Comparison of ENCODE assay signal across 1 cellular context in the genomic region with DNA sequence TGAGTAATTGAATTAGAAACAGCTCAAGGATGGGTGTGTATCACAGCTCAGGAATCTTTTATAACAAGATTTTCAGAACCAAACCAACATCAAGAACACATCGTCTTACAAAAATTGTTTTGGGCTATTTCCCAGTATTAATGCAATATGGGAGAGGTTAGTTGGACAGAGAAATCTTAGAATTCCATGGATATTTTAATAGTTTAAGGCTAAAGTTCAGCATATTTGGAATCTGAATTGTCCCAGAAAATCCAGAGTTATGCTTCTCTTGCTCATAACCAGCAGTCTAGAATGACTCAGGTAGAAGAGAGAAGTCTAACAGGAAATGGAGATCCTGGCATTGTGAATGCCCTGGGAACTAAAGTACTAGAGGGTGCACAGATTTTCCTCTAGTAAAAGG.
TF ChIP-seq lines count a peak whose summit lies in the region.

No MANE protein-coding gene starts in this region.

TF ChIP-seq in K562, 482 proteins besides CTCF, POLR2A, EP300 and RAD21 (continued from another document):
- TF ChIP-seq, protein P1, sequence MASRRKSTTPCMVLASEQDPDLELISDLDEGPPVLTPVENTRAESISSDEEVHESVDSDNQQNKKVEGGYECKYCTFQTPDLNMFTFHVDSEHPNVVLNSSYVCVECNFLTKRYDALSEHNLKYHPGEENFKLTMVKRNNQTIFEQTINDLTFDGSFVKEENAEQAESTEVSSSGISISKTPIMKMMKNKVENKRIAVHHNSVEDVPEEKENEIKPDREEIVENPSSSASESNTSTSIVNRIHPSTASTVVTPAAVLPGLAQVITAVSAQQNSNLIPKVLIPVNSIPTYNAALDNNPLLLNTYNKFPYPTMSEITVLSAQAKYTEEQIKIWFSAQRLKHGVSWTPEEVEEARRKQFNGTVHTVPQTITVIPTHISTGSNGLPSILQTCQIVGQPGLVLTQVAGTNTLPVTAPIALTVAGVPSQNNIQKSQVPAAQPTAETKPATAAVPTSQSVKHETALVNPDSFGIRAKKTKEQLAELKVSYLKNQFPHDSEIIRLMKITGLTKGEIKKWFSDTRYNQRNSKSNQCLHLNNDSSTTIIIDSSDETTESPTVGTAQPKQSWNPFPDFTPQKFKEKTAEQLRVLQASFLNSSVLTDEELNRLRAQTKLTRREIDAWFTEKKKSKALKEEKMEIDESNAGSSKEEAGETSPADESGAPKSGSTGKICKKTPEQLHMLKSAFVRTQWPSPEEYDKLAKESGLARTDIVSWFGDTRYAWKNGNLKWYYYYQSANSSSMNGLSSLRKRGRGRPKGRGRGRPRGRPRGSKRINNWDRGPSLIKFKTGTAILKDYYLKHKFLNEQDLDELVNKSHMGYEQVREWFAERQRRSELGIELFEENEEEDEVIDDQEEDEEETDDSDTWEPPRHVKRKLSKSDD (conservative IDR thresholded peaks at IDR 0.05; ENCODE audit: low read length) = no peak
- TF ChIP-seq THRAP3 (IDR thresholded peaks at IDR 0.05; ENCODE audit: borderline replicate concordance) (no peak), PTBP1 (IDR thresholded peaks at IDR 0.05; ENCODE audit: low read depth, low read length) (no peak)
- TF ChIP-seq, protein P2, sequence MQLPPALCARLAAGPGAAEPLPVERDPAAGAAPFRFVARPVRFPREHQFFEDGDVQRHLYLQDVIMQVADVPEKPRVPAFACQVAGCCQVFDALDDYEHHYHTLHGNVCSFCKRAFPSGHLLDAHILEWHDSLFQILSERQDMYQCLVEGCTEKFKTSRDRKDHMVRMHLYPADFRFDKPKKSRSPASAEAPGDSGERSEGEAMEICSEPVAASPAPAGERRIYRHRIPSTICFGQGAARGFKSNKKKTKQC (CRISPR knock-in tag; IDR thresholded peaks at IDR 0.05) = no peak
- TF ChIP-seq, protein P3, sequence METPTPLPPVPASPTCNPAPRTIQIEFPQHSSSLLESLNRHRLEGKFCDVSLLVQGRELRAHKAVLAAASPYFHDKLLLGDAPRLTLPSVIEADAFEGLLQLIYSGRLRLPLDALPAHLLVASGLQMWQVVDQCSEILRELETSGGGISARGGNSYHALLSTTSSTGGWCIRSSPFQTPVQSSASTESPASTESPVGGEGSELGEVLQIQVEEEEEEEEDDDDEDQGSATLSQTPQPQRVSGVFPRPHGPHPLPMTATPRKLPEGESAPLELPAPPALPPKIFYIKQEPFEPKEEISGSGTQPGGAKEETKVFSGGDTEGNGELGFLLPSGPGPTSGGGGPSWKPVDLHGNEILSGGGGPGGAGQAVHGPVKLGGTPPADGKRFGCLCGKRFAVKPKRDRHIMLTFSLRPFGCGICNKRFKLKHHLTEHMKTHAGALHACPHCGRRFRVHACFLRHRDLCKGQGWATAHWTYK (CRISPR knock-in tag; IDR thresholded peaks at IDR 0.05) = no peak
- TF ChIP-seq, protein P4, sequence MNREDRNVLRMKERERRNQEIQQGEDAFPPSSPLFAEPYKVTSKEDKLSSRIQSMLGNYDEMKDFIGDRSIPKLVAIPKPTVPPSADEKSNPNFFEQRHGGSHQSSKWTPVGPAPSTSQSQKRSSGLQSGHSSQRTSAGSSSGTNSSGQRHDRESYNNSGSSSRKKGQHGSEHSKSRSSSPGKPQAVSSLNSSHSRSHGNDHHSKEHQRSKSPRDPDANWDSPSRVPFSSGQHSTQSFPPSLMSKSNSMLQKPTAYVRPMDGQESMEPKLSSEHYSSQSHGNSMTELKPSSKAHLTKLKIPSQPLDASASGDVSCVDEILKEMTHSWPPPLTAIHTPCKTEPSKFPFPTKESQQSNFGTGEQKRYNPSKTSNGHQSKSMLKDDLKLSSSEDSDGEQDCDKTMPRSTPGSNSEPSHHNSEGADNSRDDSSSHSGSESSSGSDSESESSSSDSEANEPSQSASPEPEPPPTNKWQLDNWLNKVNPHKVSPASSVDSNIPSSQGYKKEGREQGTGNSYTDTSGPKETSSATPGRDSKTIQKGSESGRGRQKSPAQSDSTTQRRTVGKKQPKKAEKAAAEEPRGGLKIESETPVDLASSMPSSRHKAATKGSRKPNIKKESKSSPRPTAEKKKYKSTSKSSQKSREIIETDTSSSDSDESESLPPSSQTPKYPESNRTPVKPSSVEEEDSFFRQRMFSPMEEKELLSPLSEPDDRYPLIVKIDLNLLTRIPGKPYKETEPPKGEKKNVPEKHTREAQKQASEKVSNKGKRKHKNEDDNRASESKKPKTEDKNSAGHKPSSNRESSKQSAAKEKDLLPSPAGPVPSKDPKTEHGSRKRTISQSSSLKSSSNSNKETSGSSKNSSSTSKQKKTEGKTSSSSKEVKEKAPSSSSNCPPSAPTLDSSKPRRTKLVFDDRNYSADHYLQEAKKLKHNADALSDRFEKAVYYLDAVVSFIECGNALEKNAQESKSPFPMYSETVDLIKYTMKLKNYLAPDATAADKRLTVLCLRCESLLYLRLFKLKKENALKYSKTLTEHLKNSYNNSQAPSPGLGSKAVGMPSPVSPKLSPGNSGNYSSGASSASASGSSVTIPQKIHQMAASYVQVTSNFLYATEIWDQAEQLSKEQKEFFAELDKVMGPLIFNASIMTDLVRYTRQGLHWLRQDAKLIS (CRISPR knock-in tag; IDR thresholded peaks at IDR 0.05) = no peak
- TF ChIP-seq, protein P5, sequence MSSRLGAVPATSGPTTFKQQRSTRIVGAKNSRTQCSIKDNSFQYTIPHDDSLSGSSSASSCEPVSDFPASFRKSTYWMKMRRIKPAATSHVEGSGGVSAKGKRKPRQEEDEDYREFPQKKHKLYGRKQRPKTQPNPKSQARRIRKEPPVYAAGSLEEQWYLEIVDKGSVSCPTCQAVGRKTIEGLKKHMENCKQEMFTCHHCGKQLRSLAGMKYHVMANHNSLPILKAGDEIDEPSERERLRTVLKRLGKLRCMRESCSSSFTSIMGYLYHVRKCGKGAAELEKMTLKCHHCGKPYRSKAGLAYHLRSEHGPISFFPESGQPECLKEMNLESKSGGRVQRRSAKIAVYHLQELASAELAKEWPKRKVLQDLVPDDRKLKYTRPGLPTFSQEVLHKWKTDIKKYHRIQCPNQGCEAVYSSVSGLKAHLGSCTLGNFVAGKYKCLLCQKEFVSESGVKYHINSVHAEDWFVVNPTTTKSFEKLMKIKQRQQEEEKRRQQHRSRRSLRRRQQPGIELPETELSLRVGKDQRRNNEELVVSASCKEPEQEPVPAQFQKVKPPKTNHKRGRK (tag; IDR thresholded peaks at IDR 0.05) = no peak
